Comparison of ENCODE assay signal across 8 cellular contexts in genomic region chr7:142625216-142625615, GRCh38.
A peak's percentile ranks its signal among the peaks of the same experiment; 100 is the strongest.
DNase-seq lines count a peak whose midpoint lies in the region; ATAC-seq, FAIRE-seq and TF ChIP-seq lines count a peak whose summit lies in the region.
"Not testable (repeated sequence)": the region's sequence is repeated elsewhere in the genome, so short reads cannot be mapped to it uniquely, and the experiment has no call there.

No MANE protein-coding gene starts in this region.

- H3K4me3 ChIP-seq in LNCaP clone FGC (ENCODE audit: low read depth, low read length); PC-3 (ENCODE audit: low read length); K562; mucosa of descending colon; pancreas: not testable (repeated sequence)

- POLR2A ChIA-PET in PC-3 (lab: Charles Lee; ENCODE audit: unreplicated experiment); K562 (lab: Yijun Ruan, JAX): not testable (repeated sequence)

- H3K4me3 Mint-ChIP-seq in activated T-helper 17 cell treated with anti-CD3 and anti-CD28 coated beads, Interleukin-2, amount 50 U/mL, for 72 hours = peak overlapping the region; percentile 41

- in situ Hi-C loops in K562 (cut with MboI) = loop anchor here (10.0 to 25.0 kb wide), 3 partner anchors 162 to 600 kb away; partner anchors contain the start of gene TAS2R40

- H3K9ac ChIP-seq in PC-3 (ENCODE audit: low read length); K562 (ENCODE audit: insufficient read depth in 1 of 2, low read depth in 2 of 2, low read length in 2 of 2): not testable (repeated sequence)

- DNase-seq in LNCaP clone FGC (ENCODE audit: low read depth) = peak; percentile 32
- DNase-seq in NCI-H2171 treated with DMSO at 0.1 percent for 48 hours (lab: John Stamatoyannopoulos, UW) = peak; percentile 5
- DNase-seq in PC-3; K562 (ENCODE audit: extremely low read depth in 1 of 4, low spot score in 3 of 4); mucosa of descending colon; pancreas: not testable (repeated sequence)

- TF ChIP-seq CTCF in LNCaP clone FGC (IDR thresholded peaks at IDR 0.05; ENCODE audit: control insufficient read depth, extremely low read depth, insufficient read depth); PC-3 (conservative IDR thresholded peaks at IDR 0.05; ENCODE audit: low read depth, low read length); VCaP (conservative IDR thresholded peaks at IDR 0.05); K562 (IDR thresholded peaks at IDR 0.05 in 2 of 3, conservative IDR thresholded peaks at IDR 0.05 in 1 of 3; ENCODE audit: insufficient read depth in 2 of 3, low read depth in 1 of 3, low read length in 3 of 3); mucosa of descending colon (IDR thresholded peaks at IDR 0.05); pancreas (IDR thresholded peaks at IDR 0.05): not testable (repeated sequence)

- H3K27ac ChIP-seq in PC-3 (ENCODE audit: low read length); K562 (ENCODE audit: extremely low read depth, low read depth, low read length); pancreas: not testable (repeated sequence)
- H3K27ac ChIP-seq in VCaP = peak overlapping the region; percentile 29

- H3K27ac Mint-ChIP-seq in activated T-helper 17 cell treated with anti-CD3 and anti-CD28 coated beads, Interleukin-2, amount 50 U/mL, for 72 hours = not testable (repeated sequence)

- ATAC-seq in PC-3 (peak; percentile 61), mucosa of descending colon (peak; percentile 8), pancreas (peak in 3 of 4 donors; percentile 16 to 35 (median 16))
- ATAC-seq in activated T-helper 17 cell treated with anti-CD3 and anti-CD28 coated beads, Interleukin-2, amount 50 U/mL, for 72 hours (replicated peaks); K562: not testable (repeated sequence)

- not testable (repeated sequence) for TF ChIP-seq POLR2A in K562 (conservative IDR thresholded peaks at IDR 0.05)

- H3K4me1 ChIP-seq in PC-3 (ENCODE audit: insufficient read depth, low read length); K562 (replicated peaks in 1 of 2; ENCODE audit: control insufficient read depth in 2 of 2, insufficient read depth in 2 of 2, low read length in 2 of 2); mucosa of descending colon (ENCODE audit: low read depth); pancreas: not testable (repeated sequence)

- not testable (repeated sequence) for H3K79me2 ChIP-seq in PC-3 (ENCODE audit: low read length); K562 (ENCODE audit: control insufficient read depth, insufficient read depth, low read length)

- TF ChIP-seq EP300 in K562 (IDR thresholded peaks at IDR 0.05; ENCODE audit: low read length) = not testable (repeated sequence)

- WGBS in K562 (ENCODE audit: insufficient coverage, low coverage, missing lambda C conversion rate) = 3% methylated on average over 2 of the region's 2 CpGs
- 33 to 34% methylated on average over 2 of the region's 2 CpGs for WGBS in pancreas, 2 donors

- CTCF ChIA-PET in PC-3 (lab: Charles Lee) = not testable (repeated sequence)
- CTCF ChIA-PET in K562 (lab: Yijun Ruan, JAX; ENCODE audit: low intra/inter-chr PET ratio) = interaction anchor here (0.7 kb wide), 1 partner anchor 185 kb away, joined by 3 read pairs; no protein-coding TSS in a partner anchor

- H3F3A ChIP-seq in PC-3 (ENCODE audit: low read length, unreplicated experiment) = not testable (repeated sequence)

- not testable (repeated sequence) for H3K36me3 ChIP-seq in PC-3 (ENCODE audit: low read depth, low read length); K562 (ENCODE audit: control insufficient read depth, insufficient read depth, low read length); mucosa of descending colon (ENCODE audit: low read depth); pancreas

- not testable (repeated sequence) for H3K4me2 ChIP-seq in PC-3 (ENCODE audit: low read length); K562 (ENCODE audit: insufficient read depth, low read length)

- BruUV-seq in PC-3 (replicated peaks; lab: Mats Ljungman, UMichigan); K562 (replicated peaks; lab: Mats Ljungman, UMichigan): not testable (repeated sequence)

- not testable (repeated sequence) for H3K36me3 Mint-ChIP-seq in activated T-helper 17 cell treated with anti-CD3 and anti-CD28 coated beads, Interleukin-2, amount 50 U/mL, for 72 hours (ENCODE audit: low read depth)

- H4K20me1 ChIP-seq in PC-3 (ENCODE audit: low read length); K562 (replicated peaks; ENCODE audit: control insufficient read depth, insufficient read depth, low read length): not testable (repeated sequence)

- not testable (repeated sequence) for TF ChIP-seq RAD21 in K562 (CRISPR knock-in tag; conservative IDR thresholded peaks at IDR 0.05 in 1 of 2, IDR thresholded peaks at IDR 0.05 in 1 of 2)

- not testable (repeated sequence) for FAIRE-seq in K562 (lab: Jason Lieb, UNC); pancreas (lab: Jason Lieb, UNC)

- not testable (repeated sequence) for H2AFZ ChIP-seq in PC-3 (ENCODE audit: low read length); K562 (ENCODE audit: low read depth, low read length)

- not testable (repeated sequence) for H3K9me3 ChIP-seq in PC-3 (ENCODE audit: low read length); K562 (replicated peaks; ENCODE audit: control insufficient read depth, insufficient read depth, low read depth, low read length); mucosa of descending colon; pancreas

- intact Hi-C loops in PC-3 (cut with micrococcal nuclease); K562 (cut with micrococcal nuclease); mucosa of descending colon (cut with DNase I, micrococcal nuclease); pancreas (cut with DNase I): not testable (repeated sequence)

- H3K27me3 ChIP-seq in PC-3 (ENCODE audit: low read length); K562 (ENCODE audit: control insufficient read depth in 2 of 2, insufficient read depth in 2 of 2, low read length in 2 of 2); pancreas: not testable (repeated sequence)

- not testable (repeated sequence) for H3K4me1 Mint-ChIP-seq in activated T-helper 17 cell treated with anti-CD3 and anti-CD28 coated beads, Interleukin-2, amount 50 U/mL, for 72 hours

- H3K9me1 ChIP-seq in K562 (ENCODE audit: control insufficient read depth, insufficient read depth, low read length) = not testable (repeated sequence)

- not testable (repeated sequence) for H3K9me3 Mint-ChIP-seq in activated T-helper 17 cell treated with anti-CD3 and anti-CD28 coated beads, Interleukin-2, amount 50 U/mL, for 72 hours

- H3K27me3 Mint-ChIP-seq in activated T-helper 17 cell treated with anti-CD3 and anti-CD28 coated beads, Interleukin-2, amount 50 U/mL, for 72 hours = not testable (repeated sequence)

- H3K9me2 ChIP-seq in PC-3 (replicated peaks; ENCODE audit: low read length) = not testable (repeated sequence)

TF ChIP-seq in K562, 482 proteins besides CTCF, POLR2A, EP300 and RAD21:
- TF ChIP-seq GABPA (tag; conservative IDR thresholded peaks at IDR 0.05; ENCODE audit: low read depth) = 0 out of 2 replicates have a peak, but pooled peaks have one; percentile 8
